17 cellular contexts compared by ENCODE assay signal in genomic region chr16:57813466-57813865, GRCh38. TPM values are rescaled to one million over a fixed set of nuclear protein-coding genes. Genes with fewer than 3 reads are reported as not detected.
DNase-seq lines count a peak whose midpoint lies in the region; ATAC-seq, FAIRE-seq and TF ChIP-seq lines count a peak whose summit lies in the region.
"Had no signal": no experiment of that assay in that cellular context is flagged by ENCODE, and none has a peak within 500 bp of the region (broad histone marks: within the 10 kb centered on the region; RNA-seq: fewer than 3 reads in every experiment).

No MANE protein-coding gene starts in this region.

- H4K5ac ChIP-seq in H1 (ENCODE audit: insufficient read length, low read depth, low read length), result no peak overlapping the region

- peaks cover 3 to 23% (median 14%) of the 10 kb centered on the region in 4 experiments for H3K4me1 ChIP-seq in H1 (replicated peaks in 1 of 4; ENCODE audit: control insufficient read depth in 3 of 4, insufficient read depth in 4 of 4, low read length in 3 of 4)
- H3K4me1 ChIP-seq in prostate gland (replicated peaks), result no peaks in the 10 kb centered on the region

- H3K4me3 ChIP-seq in H1 (ENCODE audit: extremely low read depth in 1 of 4, insufficient read depth in 2 of 4, low read depth in 3 of 4, low read length in 4 of 4), result no peak overlapping the region
- no peak overlapping the region for H3K4me3 ChIP-seq in prostate gland

- intact Hi-C loops in prostate gland (cut with DNase I), result loop anchor here (2.0 kb wide), 1 partner anchor 15 kb away; no protein-coding TSS in a partner anchor

- H3K9me3 Mint-ChIP-seq in activated naive CD8-positive, alpha-beta T cell (ENCODE audit: low read depth), result no peaks in the 10 kb centered on the region
- H3K9me3 Mint-ChIP-seq in activated naive CD8-positive, alpha-beta T cell treated with anti-CD3 and anti-CD28 coated beads for 36 hours, result no peaks in the 10 kb centered on the region
- H3K9me3 Mint-ChIP-seq in nephron progenitor cell, result no peaks in the 10 kb centered on the region
- H3K9me3 Mint-ChIP-seq: IgD-negative memory B cell had no signal

- no peak overlapping the region for H2AFZ ChIP-seq in H1 (ENCODE audit: low read length)

- H4K8ac ChIP-seq in H1 (ENCODE audit: extremely low read depth, insufficient read depth, low read length), result no peak overlapping the region

- no peak for ATAC-seq in GM19324 (IDR thresholded peaks at IDR 0.05; ENCODE audit: low FRiP score, unreplicated experiment)
- ATAC-seq: HCT116 had no signal

- FAIRE-seq in H1 (lab: Jason Lieb, UNC), result no peak
- FAIRE-seq: D721Med, GM18507 had no signal

- H3K79me1 ChIP-seq in H1 (ENCODE audit: low read depth, low read length), result no peaks in the 10 kb centered on the region

- peaks cover 15% of the 10 kb centered on the region for H3K4me1 Mint-ChIP-seq in activated naive CD8-positive, alpha-beta T cell (ENCODE audit: low read depth)
- H3K4me1 Mint-ChIP-seq in activated naive CD8-positive, alpha-beta T cell treated with anti-CD3 and anti-CD28 coated beads for 36 hours, result peaks cover 23% of the 10 kb centered on the region
- H3K4me1 Mint-ChIP-seq in nephron progenitor cell, result peaks cover 25% of the 10 kb centered on the region

- POLR2A ChIA-PET in H1 (lab: Charles Lee; ENCODE audit: partially characterized antibody), result interaction anchor here (1.1 kb wide), 1 partner anchor 9 kb away, joined by 4 read pairs; no protein-coding TSS in a partner anchor

- CTCF ChIA-PET in H1 (lab: Charles Lee; ENCODE audit: partially characterized antibody), result interaction anchor here (0.8 to 2.1 kb wide), 5 partner anchors 10 to 35 kb away, joined by 3 to 6 read pairs (median 3); no protein-coding TSS in a partner anchor

- peak overlapping the region; percentile 6 for H3K27ac Mint-ChIP-seq in activated naive CD8-positive, alpha-beta T cell
- no peak overlapping the region for H3K27ac Mint-ChIP-seq in activated naive CD8-positive, alpha-beta T cell treated with anti-CD3 and anti-CD28 coated beads for 36 hours
- H3K27ac Mint-ChIP-seq in nephron progenitor cell, result peak overlapping the region; percentile 45
- H3K27ac Mint-ChIP-seq: IgD-negative memory B cell had no signal

- H3K4me3 Mint-ChIP-seq in activated naive CD8-positive, alpha-beta T cell, result no peak overlapping the region
- H3K4me3 Mint-ChIP-seq in activated naive CD8-positive, alpha-beta T cell treated with anti-CD3 and anti-CD28 coated beads for 36 hours, result no peak overlapping the region
- H3K4me3 Mint-ChIP-seq in nephron progenitor cell, result no peak overlapping the region
- H3K4me3 Mint-ChIP-seq: IgD-negative memory B cell had no signal

- no peak for TF ChIP-seq EP300 in H1 (IDR thresholded peaks at IDR 0.05; ENCODE audit: borderline replicate concordance in 1 of 2, low read depth in 2 of 2, low read length in 2 of 2)

- H3K56ac ChIP-seq in H1 (replicated peaks; ENCODE audit: insufficient read length, low read depth, low read length), result no peak overlapping the region

- TF ChIP-seq RAD21 in H1 (IDR thresholded peaks at IDR 0.05 in 1 of 2, conservative IDR thresholded peaks at IDR 0.05 in 1 of 2; ENCODE audit: low read depth in 2 of 2, low read length in 2 of 2), result no peak

- WGBS in H1 (ENCODE audit: extremely low coverage in 1 of 2, insufficient coverage in 1 of 2, insufficient read length in 1 of 2, insufficient replicate concordance in 2 of 2, low coverage in 1 of 2, low lambda C conversion rate in 2 of 2, missing lambda C conversion rate in 1 of 2), 2 experiments, result 87% methylated on average over 8 of the region's 8 CpGs; no CpG with 5 or more reads in 1 of the 2 experiments
- WGBS in prostate gland, result 87% methylated on average over 8 of the region's 8 CpGs

- H4K20me1 ChIP-seq in H1 (replicated peaks in 1 of 2; ENCODE audit: control insufficient read depth in 1 of 2, insufficient read depth in 2 of 2, low read length in 2 of 2), result no peaks in the 10 kb centered on the region

- H3K36me3 ChIP-seq in H1 (ENCODE audit: control insufficient read depth in 2 of 4, insufficient read depth in 4 of 4, low read length in 3 of 4), result no peaks in the 10 kb centered on the region
- no peaks in the 10 kb centered on the region for H3K36me3 ChIP-seq in prostate gland

- H3K14ac ChIP-seq in H1 (ENCODE audit: insufficient read length), result no peak overlapping the region

- H3K23me2 ChIP-seq in H1 (ENCODE audit: low read depth, low read length), result no peaks in the 10 kb centered on the region

- TF ChIP-seq CTCF in H1 (IDR thresholded peaks at IDR 0.05; ENCODE audit: control extremely low read depth in 1 of 3, insufficient read depth in 1 of 3, low read depth in 1 of 3, low read length in 3 of 3) (no peak), nephron progenitor cell (IDR thresholded peaks at IDR 0.05) (no peak), prostate gland (IDR thresholded peaks at IDR 0.05) (no peak)

- TF ChIP-seq POLR2A in H1 (IDR thresholded peaks at IDR 0.05; ENCODE audit: control extremely low read depth in 1 of 2, low read depth in 2 of 2, low read length in 2 of 2) (no peak), prostate gland (IDR thresholded peaks at IDR 0.05) (no peak)

- no peaks in the 10 kb centered on the region for H3K9me3 ChIP-seq in H1 (ENCODE audit: insufficient read depth in 2 of 2, low read depth in 1 of 2, low read length in 1 of 2)
- H3K9me3 ChIP-seq in prostate gland, result no peaks in the 10 kb centered on the region
- H3K9me3 ChIP-seq: SK-N-SH had no signal

- H3K27me3 ChIP-seq in H1 (replicated peaks in 1 of 4; ENCODE audit: control insufficient read depth in 3 of 4, extremely low read depth in 1 of 4, insufficient read depth in 3 of 4, low read length in 3 of 4) (peaks cover 0 to 2% (median 0%) of the 10 kb centered on the region in 4 experiments; a peak in 3 of 7 replicates), prostate gland (replicated peaks; ENCODE audit: insufficient read depth) (no peaks in the 10 kb centered on the region)

- no peak for DNase-seq in activated naive CD8-positive, alpha-beta T cell treated with anti-CD3 and anti-CD28 coated beads for 36 hours
- no peak for DNase-seq in H1 (ENCODE audit: low read depth in 1 of 2, low spot score in 2 of 2)
- DNase-seq in nephron progenitor cell, result no peak
- no peak for DNase-seq in HT-29 (ENCODE audit: low spot score)
- DNase-seq in prostate gland (ENCODE audit: low spot score), result no peak
- DNase-seq: 8988T, NCI-H2029, NCI-H446 treated with DMSO at 0.1 percent for 48 hours, NCI-H526, SK-N-SH had no signal

- no peaks in the 10 kb centered on the region for H3K79me2 ChIP-seq in H1 (ENCODE audit: control insufficient read depth in 1 of 2, insufficient read depth in 2 of 2, low read length in 2 of 2)

- no peak overlapping the region for H2AK5ac ChIP-seq in H1 (ENCODE audit: low read depth, low read length)

- H2BK20ac ChIP-seq in H1 (ENCODE audit: low read length), result no peak overlapping the region

- no peaks in the 10 kb centered on the region for H3K36me3 Mint-ChIP-seq in activated naive CD8-positive, alpha-beta T cell
- H3K36me3 Mint-ChIP-seq in activated naive CD8-positive, alpha-beta T cell treated with anti-CD3 and anti-CD28 coated beads for 36 hours, result no peaks in the 10 kb centered on the region
- H3K36me3 Mint-ChIP-seq in nephron progenitor cell (ENCODE audit: low read depth), result no peaks in the 10 kb centered on the region
- H3K36me3 Mint-ChIP-seq: IgD-negative memory B cell had no signal

- H3K9ac ChIP-seq in H1 (replicated peaks in 1 of 4; ENCODE audit: extremely low read depth in 1 of 4, low read depth in 3 of 4, low read length in 3 of 4), result no peak overlapping the region
- H3K9ac ChIP-seq: KMS-11, SK-N-SH had no signal

- peak overlapping the region; percentile 92; the same call in 1 of the 2 replicates for H2BK15ac ChIP-seq in H1 (ENCODE audit: low read length)

- H3K27me3 Mint-ChIP-seq in activated naive CD8-positive, alpha-beta T cell, result peaks cover 3% of the 10 kb centered on the region
- peaks cover 32% of the 10 kb centered on the region for H3K27me3 Mint-ChIP-seq in activated naive CD8-positive, alpha-beta T cell treated with anti-CD3 and anti-CD28 coated beads for 36 hours
- H3K27me3 Mint-ChIP-seq in nephron progenitor cell (ENCODE audit: low read depth, poor library complexity), result peaks cover 3% of the 10 kb centered on the region

- no peak overlapping the region for H3K4me2 ChIP-seq in H1 (ENCODE audit: insufficient read depth in 1 of 2, low read depth in 2 of 2, low read length in 2 of 2)
- H3K4me2 ChIP-seq: KMS-11, SK-N-SH had no signal

- peak overlapping the region; percentile 80; the same call in 1 of the 2 replicates for H2BK12ac ChIP-seq in H1 (ENCODE audit: low read depth, low read length)

- no peak overlapping the region for H3K18ac ChIP-seq in H1 (ENCODE audit: extremely low read depth, low read length)

- 0 out of 2 replicates have a peak overlapping the region, but pooled peaks have one; percentile 30 for H2BK5ac ChIP-seq in H1 (ENCODE audit: low read depth, low read length)

- H3K27ac ChIP-seq in H1 (ENCODE audit: low read depth, low read length) (no peak overlapping the region), prostate gland (no peak overlapping the region)

- H4K91ac ChIP-seq in H1 (replicated peaks; ENCODE audit: insufficient read length, low read length), result no peak overlapping the region

- H2BK120ac ChIP-seq in H1 (replicated peaks; ENCODE audit: low read depth, low read length), result no peak overlapping the region

- no peak overlapping the region for H3K4ac ChIP-seq in H1 (replicated peaks; ENCODE audit: insufficient read length, low read depth, low read length)

- no peak overlapping the region for H3K23ac ChIP-seq in H1 (ENCODE audit: insufficient read length)

TF ChIP-seq in H1, 55 proteins besides CTCF, POLR2A, EP300 and RAD21:
- no peak for TF ChIP-seq PHF8 (conservative IDR thresholded peaks at IDR 0.05; ENCODE audit: low read depth, low read length)
- TF ChIP-seq CEBPB (IDR thresholded peaks at IDR 0.05; ENCODE audit: low read depth, low read length), result no peak
- TF ChIP-seq YY1 (IDR thresholded peaks at IDR 0.05; ENCODE audit: low read depth, low read length), result no peak
- no peak for TF ChIP-seq POLR2AphosphoS5 (IDR thresholded peaks at IDR 0.05; ENCODE audit: low read depth, low read length)

RNA-seq across cellular contexts. Expression of gene KIFC3, which starts 11.2 kb away (rescaled TPM):
- 1 to 10 TPM; 1.2 to 1.3 TPM for total RNA-seq in activated naive CD8-positive, alpha-beta T cell treated with anti-CD3 and anti-CD28 coated beads for 36 hours
- 5.3 and 7.1 TPM in 2 replicates for total RNA-seq in H1 (2021; fragmentation: NEBNext Ultra II Directional; extraction: Animal tissue kit (Norgen Biotek cat#: 25700))
- polyA plus RNA-seq in H1 (2011; rRNA removed), result 2.1 and 3.8 TPM in 2 replicates
- 4.4 TPM for polyA plus RNA-seq in H1 (2011; cell fraction: cytosol; rRNA removed)
- polyA plus RNA-seq in H1 (2011; cell fraction: nucleus; rRNA removed), result 11.5 TPM
- polyA plus RNA-seq in H1 (2012, experiment 1 of 2), result 2.1 to 3.7 TPM (median 2.8 TPM) in 4 replicates
- polyA plus RNA-seq in H1 (2012, experiment 2 of 2), result 1.6 TPM
- 4.3 TPM for polyA plus RNA-seq in H1 (2013, experiment 1 of 2)
- 4.4 TPM for polyA plus RNA-seq in H1 (2013, experiment 2 of 2)
- 3.3 and 3.9 TPM in 2 replicates for polyA minus RNA-seq in H1 (2011; rRNA and poly(A)+ RNA removed)
- polyA minus RNA-seq in H1 (2011; cell fraction: cytosol; rRNA and poly(A)+ RNA removed), result 4.9 TPM
- polyA minus RNA-seq in H1 (2011; cell fraction: nucleus; rRNA and poly(A)+ RNA removed), result 7.5 TPM
- 37.8 and 43.4 TPM in 2 replicates for total RNA-seq in HT-29 (2014; rRNA removed; shearing (Covaris generic))
- total RNA-seq in prostate gland, result 10 to 100 TPM; 16.3 to 79.5 TPM
- polyA plus RNA-seq: IgD-negative memory B cell had no signal
